ENCODE assay signal across 10 cellular contexts in genomic region chr2:63632382-63632781, GRCh38.
"Had no signal": no experiment of that assay in that cellular context is flagged by ENCODE, and none has a peak within 500 bp of the region (broad histone marks: within the 10 kb centered on the region; RNA-seq: fewer than 3 reads in every experiment).

No MANE protein-coding gene starts in this region.

- H3K36me3 ChIP-seq: HAP-1 had no signal

- H3K27ac Mint-ChIP-seq: GM23338, H9, HFFc6 had no signal

- H3K4me3 Mint-ChIP-seq: GM23338, H9, HFFc6 had no signal

- ATAC-seq: GM23338 had no signal

- FAIRE-seq: H1, H54 had no signal

- H3K4me1 Mint-ChIP-seq: GM23338, H9 had no signal

- DNase-seq: GM23248, GOT3, H7, H9, HCEC 1CT, HFFc6 had no signal

- H3K4me2 ChIP-seq: GM23338 had no signal

- H3K4me3 ChIP-seq: GM23248, GM23338, HAP-1 had no signal

- H3K27ac ChIP-seq: GM23248 had no signal

- H3K9ac ChIP-seq: GM23248 had no signal

- H2AFZ ChIP-seq: GM23248, GM23338 had no signal

- H3K4me1 ChIP-seq: HAP-1 had no signal
